ENCODE assay signal across 1 cellular context in genomic region chr19:58386576-58387337, GRCh38.
A peak's percentile ranks its signal among the peaks of the same experiment; 100 is the strongest.
TF ChIP-seq lines count a peak whose summit lies in the region.

TSS of gene RPS5 (plus strand) at chr19:58387269. CDS start at chr19:58388138, 869 bp downstream.

TF ChIP-seq in HEK293, 187 proteins besides CTCF, POLR2A, EP300 and RAD21 (continued from another document and continues in another):
- no peak for TF ChIP-seq ZNF18 (tag by site-specific recombination; IDR thresholded peaks at IDR 0.05)
- no peak for TF ChIP-seq YY2 (tag by site-specific recombination; IDR thresholded peaks at IDR 0.05)
- no peak for TF ChIP-seq PRDM1 (tag by site-specific recombination; IDR thresholded peaks at IDR 0.05)
- peak; percentile 80; the same call in 1 of the 2 replicates for TF ChIP-seq ZNF561 (tag by site-specific recombination; IDR thresholded peaks at IDR 0.05; ENCODE audit: borderline replicate concordance)
- TF ChIP-seq ZNF354C (tag by site-specific recombination; IDR thresholded peaks at IDR 0.05; ENCODE audit: borderline replicate concordance, low read depth), result no peak
- peak; percentile 59; the same call in 1 of the 2 replicates for TF ChIP-seq BCL11A (tag by site-specific recombination; IDR thresholded peaks at IDR 0.05; ENCODE audit: low read depth)
- TF ChIP-seq ZNF792 (tag by site-specific recombination; IDR thresholded peaks at IDR 0.05), result no peak
- TF ChIP-seq ZSCAN16 (tag by site-specific recombination; IDR thresholded peaks at IDR 0.05), result no peak; the same call in 1 of the 2 replicates
- no peak for TF ChIP-seq ATF2 (tag by site-specific recombination; IDR thresholded peaks at IDR 0.05; ENCODE audit: low read depth)
- no peak for TF ChIP-seq IKZF3 (tag by site-specific recombination; IDR thresholded peaks at IDR 0.05)
- no peak for TF ChIP-seq ZNF214 (tag by site-specific recombination; IDR thresholded peaks at IDR 0.05; ENCODE audit: borderline replicate concordance)
- TF ChIP-seq ZSCAN23 (tag by site-specific recombination; IDR thresholded peaks at IDR 0.05), result no peak
- TF ChIP-seq ELK4 (IDR thresholded peaks at IDR 0.05; ENCODE audit: borderline replicate concordance, low read depth, low read length), result no peak
- no peak for TF ChIP-seq ZNF366 (tag by site-specific recombination; conservative IDR thresholded peaks at IDR 0.05)
- TF ChIP-seq ZNF664 (tag by site-specific recombination; IDR thresholded peaks at IDR 0.05), result no peak
- TF ChIP-seq ZNF558 (tag by site-specific recombination; IDR thresholded peaks at IDR 0.05), result no peak
- TF ChIP-seq ZNF629 (tag by site-specific recombination; IDR thresholded peaks at IDR 0.05), result peak; percentile 78
- TF ChIP-seq ZNF148 (tag by site-specific recombination; IDR thresholded peaks at IDR 0.05; ENCODE audit: borderline replicate concordance), result no peak
- TF ChIP-seq ZXDB (tag by site-specific recombination; IDR thresholded peaks at IDR 0.05), result peak; percentile 81
- TF ChIP-seq ZSCAN30 (tag by site-specific recombination; IDR thresholded peaks at IDR 0.05), result peak; percentile 50
- TF ChIP-seq GLIS1 (tag by site-specific recombination; IDR thresholded peaks at IDR 0.05), result peak; percentile 33
- TF ChIP-seq ZNF623 (tag by site-specific recombination; IDR thresholded peaks at IDR 0.05), result no peak
- TF ChIP-seq ZNF248 (tag by site-specific recombination; IDR thresholded peaks at IDR 0.05), result no peak
- no peak for TF ChIP-seq ZNF529 (tag by site-specific recombination; IDR thresholded peaks at IDR 0.05; ENCODE audit: insufficient replicate concordance)
- TF ChIP-seq ZNF449 (tag by site-specific recombination; IDR thresholded peaks at IDR 0.05), result no peak
- TF ChIP-seq KLF9 (tag by site-specific recombination; IDR thresholded peaks at IDR 0.05; ENCODE audit: low read depth), result peak; percentile 59
- no peak for TF ChIP-seq ZNF521 (tag by site-specific recombination; IDR thresholded peaks at IDR 0.05)
- TF ChIP-seq ZNF23 (tag by site-specific recombination; IDR thresholded peaks at IDR 0.05; ENCODE audit: borderline replicate concordance), result no peak
- 0 out of 2 replicates have a peak, but pooled peaks have one; percentile 79 for TF ChIP-seq ZEB2 (tag by site-specific recombination; IDR thresholded peaks at IDR 0.05)
- TF ChIP-seq ZSCAN5A (tag by site-specific recombination; IDR thresholded peaks at IDR 0.05), result no peak
- no peak; the same call in 1 of the 2 replicates for TF ChIP-seq MYNN (tag by site-specific recombination; IDR thresholded peaks at IDR 0.05; ENCODE audit: borderline replicate concordance)
- TF ChIP-seq ZNF16 (tag by site-specific recombination; IDR thresholded peaks at IDR 0.05; ENCODE audit: low read depth), result no peak
- TF ChIP-seq ZNF76 (tag by site-specific recombination; IDR thresholded peaks at IDR 0.05; ENCODE audit: borderline replicate concordance, low read depth), result peak; percentile 48; the same call in 1 of the 2 replicates
- TF ChIP-seq ZNF645 (tag by site-specific recombination; IDR thresholded peaks at IDR 0.05), result no peak
- peak; percentile 52; the same call in 1 of the 2 replicates for TF ChIP-seq ZNF843 (tag by site-specific recombination; IDR thresholded peaks at IDR 0.05)
- TF ChIP-seq PRDM6 (tag by site-specific recombination; IDR thresholded peaks at IDR 0.05), result no peak
- no peak for TF ChIP-seq AEBP2 (tag by site-specific recombination; IDR thresholded peaks at IDR 0.05; ENCODE audit: borderline replicate concordance)
- TF ChIP-seq ZNF140 (tag by site-specific recombination; IDR thresholded peaks at IDR 0.05), result no peak
- no peak for TF ChIP-seq ZNF707 (tag by site-specific recombination; IDR thresholded peaks at IDR 0.05)
- no peak for TF ChIP-seq ZNF837 (tag by site-specific recombination; IDR thresholded peaks at IDR 0.05)
- peak; percentile 2; the same call in 1 of the 2 replicates for TF ChIP-seq KLF1 (tag by site-specific recombination; IDR thresholded peaks at IDR 0.05)
- peak; percentile 21; the same call in 1 of the 2 replicates for TF ChIP-seq ZNF398 (tag by site-specific recombination; IDR thresholded peaks at IDR 0.05)
- peak; percentile 48 for TF ChIP-seq ZNF341 (tag by site-specific recombination; IDR thresholded peaks at IDR 0.05; ENCODE audit: low read depth)
- TF ChIP-seq ZBTB21 (tag by site-specific recombination; IDR thresholded peaks at IDR 0.05), result peak; percentile 32; the same call in 1 of the 2 replicates
- no peak for TF ChIP-seq RBAK (tag by site-specific recombination; IDR thresholded peaks at IDR 0.05)
- no peak for TF ChIP-seq ZBTB44 (tag by site-specific recombination; IDR thresholded peaks at IDR 0.05)
- TF ChIP-seq SALL2 (tag by site-specific recombination; IDR thresholded peaks at IDR 0.05; ENCODE audit: borderline replicate concordance), result no peak
